In the genomic region with DNA sequence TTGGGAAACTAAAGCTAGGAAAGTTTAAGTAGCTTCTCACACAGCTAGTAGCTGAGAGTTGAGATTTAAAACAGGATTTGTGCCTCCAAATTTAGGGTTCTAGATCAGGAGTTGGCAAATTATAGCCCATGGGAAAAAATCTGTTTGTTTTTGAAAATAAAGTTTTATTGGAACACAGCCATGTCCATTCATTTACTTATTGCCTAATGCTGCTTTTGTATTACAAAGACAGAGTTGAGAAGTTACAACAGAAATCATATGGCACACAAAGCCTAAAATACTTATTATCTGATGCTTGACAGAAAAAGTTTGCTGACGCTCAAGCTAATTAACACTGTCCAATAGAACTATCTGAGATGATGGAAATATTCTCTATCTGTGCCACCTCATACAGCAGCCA, we compare ENCODE assay signal across 31 cellular contexts.
"Had no signal": no experiment of that assay in that cellular context is flagged by ENCODE, and none has a peak within 500 bp of the region (broad histone marks: within the 10 kb centered on the region; RNA-seq: fewer than 3 reads in every experiment).

No MANE protein-coding gene starts in this region.

- H3K27me3 Mint-ChIP-seq: activated naive CD8-positive, alpha-beta T cell; progenitor cell of endocrine pancreas had no signal

- DNase-seq: activated CD4-positive, alpha-beta T cell treated with anti-CD3 and anti-CD28 coated beads for 4 hours; activated CD4-positive, alpha-beta T cell treated with anti-CD3 and anti-CD28 coated beads, Interleukin-2, amount 50 U/mL, for 4 hours; activated naive CD4-positive, alpha-beta T cell treated with Interleukin-2 at 50 U/mL for 16 hours; activated T-cell treated with anti-CD3 and anti-CD28 coated beads for 4 hours; activated T-cell treated with anti-CD3 and anti-CD28 coated beads, Interleukin-2, amount 50 U/mL, for 72 hours; adrenal gland; brain microvascular endothelial cell; central memory CD4-positive, alpha-beta T cell; dermis blood vessel endothelial cell; effector CD4-positive, alpha-beta T cell; naive B cell; nephron progenitor cell; ovary; stimulated activated CD4-positive, alpha-beta T cell treated with anti-CD3 and anti-CD28 coated beads, Interleukin-4, amount 100 ng/mL, for 24 hours; SW 1271; T-helper 9 cell; thyroid gland; upper lobe of right lung had no signal

- H3K9me3 ChIP-seq: adrenal gland, esophagus muscularis mucosa, ovary, thyroid gland, upper lobe of right lung had no signal

- ATAC-seq: activated T-cell treated with anti-CD3 and anti-CD28 coated beads, Interleukin-2, amount 50 U/mL, for 72 hours; stimulated activated effector memory CD8-positive, alpha-beta T cell treated with anti-CD3 and anti-CD28 coated beads, Interleukin-12 subunit alpha, Interleukin-12 subunit beta, amount 100 ng/mL, for 72 hours; upper lobe of right lung had no signal

- H3K27ac ChIP-seq: brain microvascular endothelial cell, ovary, thyroid gland, upper lobe of right lung, VCaP had no signal

- H3K36me3 Mint-ChIP-seq: activated naive CD8-positive, alpha-beta T cell; naive B cell; stimulated activated effector memory CD8-positive, alpha-beta T cell treated with anti-CD3 and anti-CD28 coated beads, Interleukin-12 subunit alpha, Interleukin-12 subunit beta, amount 100 ng/mL, for 72 hours had no signal

- H3K27me3 ChIP-seq: adrenal gland, brain microvascular endothelial cell, esophagus muscularis mucosa, ovary, thyroid gland, upper lobe of right lung had no signal

- H3K4me1 Mint-ChIP-seq: naive B cell; stimulated activated effector memory CD8-positive, alpha-beta T cell treated with anti-CD3 and anti-CD28 coated beads, Interleukin-12 subunit alpha, Interleukin-12 subunit beta, amount 100 ng/mL, for 72 hours had no signal

- H3K36me3 ChIP-seq: adrenal gland, ovary, thyroid gland, upper lobe of right lung had no signal

- H3K4me1 ChIP-seq: adrenal gland had no signal

- H3K4me3 Mint-ChIP-seq: activated naive CD8-positive, alpha-beta T cell; activated T-cell treated with anti-CD3 and anti-CD28 coated beads, Interleukin-2, amount 50 U/mL, for 72 hours; mesothelial cell of epicardium; naive B cell; nephron progenitor cell; stimulated activated effector memory CD8-positive, alpha-beta T cell treated with anti-CD3 and anti-CD28 coated beads, Interleukin-12 subunit alpha, Interleukin-12 subunit beta, amount 100 ng/mL, for 72 hours; stimulated activated naive CD8-positive, alpha-beta T cell treated with anti-CD3 and anti-CD28 coated beads, Interleukin-15, Interleukin-2, amounts not matched to agents 100 ng/mL and 50 ng/mL, for 24 hours; T-helper 1 cell treated with Interleukin-12 subunit alpha and Interleukin-12 subunit beta and Interleukin-4 antibody, amounts not matched to agents 30 μg/mL and 1 μg/mL, for 36 hours had no signal

- FAIRE-seq: astrocyte, frontal cortex, islet of Langerhans, TTC549 had no signal

- H3K4me3 ChIP-seq: adrenal gland, esophagus muscularis mucosa, ovary, skin epidermis, thyroid gland, upper lobe of right lung had no signal

- H3K9me3 Mint-ChIP-seq: activated T-cell treated with anti-CD3 and anti-CD28 coated beads, Interleukin-2, amount 50 U/mL, for 72 hours; mesothelial cell of epicardium; naive B cell; nephron progenitor cell; stimulated activated effector memory CD8-positive, alpha-beta T cell treated with anti-CD3 and anti-CD28 coated beads, Interleukin-12 subunit alpha, Interleukin-12 subunit beta, amount 100 ng/mL, for 72 hours; stimulated activated naive CD8-positive, alpha-beta T cell treated with anti-CD3 and anti-CD28 coated beads, Interleukin-15, Interleukin-2, amounts not matched to agents 100 ng/mL and 50 ng/mL, for 24 hours; T-helper 1 cell treated with Interleukin-12 subunit alpha and Interleukin-12 subunit beta and Interleukin-4 antibody, amounts not matched to agents 30 μg/mL and 1 μg/mL, for 36 hours had no signal

- H3K27ac Mint-ChIP-seq: activated naive CD8-positive, alpha-beta T cell; activated T-cell treated with anti-CD3 and anti-CD28 coated beads, Interleukin-2, amount 50 U/mL, for 72 hours; mesothelial cell of epicardium; naive B cell; nephron progenitor cell; progenitor cell of endocrine pancreas; stimulated activated effector memory CD8-positive, alpha-beta T cell treated with anti-CD3 and anti-CD28 coated beads, Interleukin-12 subunit alpha, Interleukin-12 subunit beta, amount 100 ng/mL, for 72 hours; stimulated activated naive CD8-positive, alpha-beta T cell treated with anti-CD3 and anti-CD28 coated beads, Interleukin-15, Interleukin-2, amounts not matched to agents 100 ng/mL and 50 ng/mL, for 24 hours; T-helper 1 cell treated with Interleukin-12 subunit alpha and Interleukin-12 subunit beta and Interleukin-4 antibody, amounts not matched to agents 30 μg/mL and 1 μg/mL, for 36 hours had no signal
